In genomic region chr22:36731916-36732315, GRCh38 we compare ENCODE assay signal across 34 cellular contexts. TPM values are rescaled to one million over a fixed set of nuclear protein-coding genes. Genes with fewer than 3 reads are reported as not detected.
DNase-seq lines count a peak whose midpoint lies in the region; ATAC-seq and TF ChIP-seq lines count a peak whose summit lies in the region.
"Had no signal": no experiment of that assay in that cellular context is flagged by ENCODE, and none has a peak within 500 bp of the region (broad histone marks: within the 10 kb centered on the region; RNA-seq: fewer than 3 reads in every experiment).

No MANE protein-coding gene starts in this region.

- DNase-seq in natural killer cell treated with Interleukin-12 subunit alpha and Interleukin-12 subunit beta and Interleukin-15 and Interleukin-18, amount 100 ng/mL, for 72 hours (ENCODE audit: low spot score) = peak; percentile 25
- DNase-seq in natural killer cell (no peak), ecto neural progenitor cell (ENCODE audit: low spot score) (peak; percentile 29), posterior vena cava (ENCODE audit: low spot score) (peak; percentile 73), SW480 (ENCODE audit: low spot score) (no peak), GM23338 (ENCODE audit: low spot score) (no peak)
- DNase-seq: Caco-2; CD4-positive, alpha-beta T cell; DMS 273 treated with DMSO at 0.1 percent for 48 hours; DMS79; EL; GDM1; KBM-7; NCI-H1048; NCI-H1417; NCI-H1694; NCI-H2029 treated with DMSO at 0.1 percent for 48 hours; NCI-H446 treated with DMSO at 0.1 percent for 48 hours; NCI-H526; NCI-H82; NK-92 treated with Interleukin-12 subunit alpha and Interleukin-12 subunit beta, amount 100 ng/mL, for 24 hours; PC-3; SHP77 had no signal

- no peak for ATAC-seq in natural killer cell treated with Interleukin-12 subunit alpha and Interleukin-12 subunit beta and Interleukin-15 and Interleukin-18, amount 100 ng/mL, for 72 hours
- no peak for ATAC-seq in natural killer cell
- ATAC-seq in HG03571 (IDR thresholded peaks at IDR 0.05; ENCODE audit: unreplicated experiment) = no peak
- no peak for ATAC-seq in GM23338
- no peak for ATAC-seq in SK-N-SH treated with all-trans-retinoic acid at 6 μM for 48 hours
- ATAC-seq: GM12878, HCT116, PC-3 had no signal

- H3K4me2 ChIP-seq in GM23338 = no peak overlapping the region
- H3K4me2 ChIP-seq: BLaER1 treated with 17β-estradiol and CSF1 and Interleukin-3, amounts not matched to agents 10 nM and 100 nM had no signal

- TF ChIP-seq CTCF in natural killer cell (IDR thresholded peaks at IDR 0.05) (no peak), GM23338 (conservative IDR thresholded peaks at IDR 0.05; ENCODE audit: low read depth in 2 of 2) (no peak)

- H3K36me3 Mint-ChIP-seq in natural killer cell treated with Interleukin-12 subunit alpha and Interleukin-12 subunit beta and Interleukin-15 and Interleukin-18, amount 100 ng/mL, for 72 hours = no peaks in the 10 kb centered on the region
- no peaks in the 10 kb centered on the region for H3K36me3 Mint-ChIP-seq in natural killer cell
- H3K36me3 Mint-ChIP-seq in GM23338 (ENCODE audit: low read depth) = no peaks in the 10 kb centered on the region; the same call in 2 of the 3 replicates

- no peaks in the 10 kb centered on the region for H3K36me3 ChIP-seq in GM23338 (ENCODE audit: insufficient read depth)
- H3K36me3 ChIP-seq: BLaER1 treated with 17β-estradiol and CSF1 and Interleukin-3, amounts not matched to agents 10 nM and 100 nM had no signal

- no peak overlapping the region for H3K4me3 Mint-ChIP-seq in natural killer cell treated with Interleukin-12 subunit alpha and Interleukin-12 subunit beta and Interleukin-15 and Interleukin-18, amount 100 ng/mL, for 72 hours
- no peak overlapping the region for H3K4me3 Mint-ChIP-seq in natural killer cell
- no peak overlapping the region for H3K4me3 Mint-ChIP-seq in GM23338
- H3K4me3 Mint-ChIP-seq: CD4-positive, alpha-beta T cell had no signal

- H3K9me2 ChIP-seq in GM23338 (ENCODE audit: insufficient read depth) = no peaks in the 10 kb centered on the region

- no peaks in the 10 kb centered on the region for H3F3A ChIP-seq in GM23338 (replicated peaks; ENCODE audit: low read depth)

- H2AFZ ChIP-seq in GM23338 = no peak overlapping the region

- H3K27ac Mint-ChIP-seq in natural killer cell treated with Interleukin-12 subunit alpha and Interleukin-12 subunit beta and Interleukin-15 and Interleukin-18, amount 100 ng/mL, for 72 hours = no peak overlapping the region
- no peak overlapping the region for H3K27ac Mint-ChIP-seq in natural killer cell
- H3K27ac Mint-ChIP-seq in GM23338 = no peak overlapping the region
- H3K27ac Mint-ChIP-seq: CD4-positive, alpha-beta T cell had no signal

- H3K27me3 Mint-ChIP-seq in natural killer cell treated with Interleukin-12 subunit alpha and Interleukin-12 subunit beta and Interleukin-15 and Interleukin-18, amount 100 ng/mL, for 72 hours = peaks cover 25 to 31% of the 10 kb centered on the region in 2 donors
- peaks cover 27 to 38% of the 10 kb centered on the region in 2 donors for H3K27me3 Mint-ChIP-seq in natural killer cell (ENCODE audit: low read depth in 2 of 2)
- H3K27me3 Mint-ChIP-seq in GM23338 (ENCODE audit: insufficient read depth, low read depth, poor library complexity) = peaks cover 20% of the 10 kb centered on the region

- H3K4me3 ChIP-seq in GM23338 = no peak overlapping the region
- H3K4me3 ChIP-seq: BLaER1 treated with 17β-estradiol and CSF1 and Interleukin-3, amounts not matched to agents 10 nM and 100 nM; GM12878 had no signal

- intact Hi-C loops in natural killer cell (cut with micrococcal nuclease) = no loop called here
- intact Hi-C loops in posterior vena cava (cut with DNase I) = loop anchor here in 1 of 2 donors (1.0 kb wide), 1 partner anchor 44 kb away; the partner anchor contains the start of gene IFT27

- no peaks in the 10 kb centered on the region for H3K79me2 ChIP-seq in GM23338 (replicated peaks; ENCODE audit: insufficient read depth)

- no peaks in the 10 kb centered on the region for H4K20me1 ChIP-seq in GM23338 (replicated peaks; ENCODE audit: insufficient read depth)

- H3K4me1 ChIP-seq in GM23338 (ENCODE audit: insufficient read depth) = no peaks in the 10 kb centered on the region
- H3K4me1 ChIP-seq: Caco-2 had no signal

- no peaks in the 10 kb centered on the region for H3K4me1 Mint-ChIP-seq in natural killer cell treated with Interleukin-12 subunit alpha and Interleukin-12 subunit beta and Interleukin-15 and Interleukin-18, amount 100 ng/mL, for 72 hours (ENCODE audit: low read depth in 2 of 2)
- H3K4me1 Mint-ChIP-seq in natural killer cell (no peaks in the 10 kb centered on the region), GM23338 (peaks cover 6% of the 10 kb centered on the region; the same call in 2 of the 3 replicates)

- H3K27me3 ChIP-seq in GM23338 (ENCODE audit: insufficient read depth) = no peaks in the 10 kb centered on the region
- H3K27me3 ChIP-seq: BLaER1 treated with 17β-estradiol and CSF1 and Interleukin-3, amounts not matched to agents 10 nM and 100 nM had no signal

- H3K9me3 Mint-ChIP-seq in natural killer cell treated with Interleukin-12 subunit alpha and Interleukin-12 subunit beta and Interleukin-15 and Interleukin-18, amount 100 ng/mL, for 72 hours = no peaks in the 10 kb centered on the region
- H3K9me3 Mint-ChIP-seq in natural killer cell (no peaks in the 10 kb centered on the region), GM23338 (peaks cover 2% of the 10 kb centered on the region; the same call in 1 of the 3 replicates)
- H3K9me3 Mint-ChIP-seq: CD4-positive, alpha-beta T cell had no signal

- no peak overlapping the region for H3K27ac ChIP-seq in GM23338 (ENCODE audit: low read depth)
- H3K27ac ChIP-seq: BLaER1 treated with 17β-estradiol and CSF1 and Interleukin-3, amounts not matched to agents 10 nM and 100 nM had no signal

TF ChIP-seq in GM23338, 12 proteins besides CTCF, POLR2A, EP300 and RAD21 (continues in another document):
- TF ChIP-seq EZH2 (IDR thresholded peaks at IDR 0.05; ENCODE audit: low read depth, unreplicated experiment) = no peak
- no peak for TF ChIP-seq ETS1 (IDR thresholded peaks at IDR 0.05)
- no peak for TF ChIP-seq EZH2phosphoT487 (IDR thresholded peaks at IDR 0.05; ENCODE audit: unreplicated experiment)
- no peak for TF ChIP-seq NANOG (IDR thresholded peaks at IDR 0.05; ENCODE audit: borderline replicate concordance)
- TF ChIP-seq POLR2AphosphoS5 (IDR thresholded peaks at IDR 0.05; ENCODE audit: low read depth) = no peak
- no peak for TF ChIP-seq ZNF331 (CRISPR knock-in tag; IDR thresholded peaks at IDR 0.05; ENCODE audit: low read depth)

TF ChIP-seq in SK-N-SH treated with all-trans-retinoic acid at 6 μM for 48 hours, 23 proteins besides CTCF, POLR2A, EP300 and RAD21:
- TF ChIP-seq ISL1 (CRISPR knock-in tag; IDR thresholded peaks at IDR 0.05) = no peak

RNA-seq across cellular contexts. Expression of gene CACNG2, which starts 28.4 kb away (rescaled TPM):
- total RNA-seq in natural killer cell treated with Interleukin-12 subunit alpha and Interleukin-12 subunit beta and Interleukin-15 and Interleukin-18, amount 100 ng/mL, for 72 hours = not detected
- total RNA-seq in natural killer cell = not detected
- total RNA-seq in posterior vena cava = not detected
- not detected in 2 replicates for total RNA-seq in GM23338 (2014; rRNA removed; shearing (Covaris generic))
- polyA plus RNA-seq in GM23338 (2016; fragmentation: Nextera tagmentation; extraction: Ambion mirVana) = not detected in 2 replicates
- total RNA-seq: Caco-2; CD4-positive, alpha-beta T cell; GM12878; H1; LHCN-M2; MCF 10A; PC-3; RPMI7951; SK-MEL-5 had no signal
- polyA plus RNA-seq: AG04450, GM12878, H1 had no signal

RNA-seq across cellular contexts. Expression of gene IFT27, which starts 44.0 kb away (rescaled TPM):
- 10 to 100 TPM; 23.3 to 37.8 TPM for total RNA-seq in natural killer cell treated with Interleukin-12 subunit alpha and Interleukin-12 subunit beta and Interleukin-15 and Interleukin-18, amount 100 ng/mL, for 72 hours
- total RNA-seq in natural killer cell (10 to 100 TPM; 16.5 to 30.1 (median 27.1) TPM), posterior vena cava (10 to 100 TPM; 12.3 to 18.6 TPM)
- 20.3 and 28.5 TPM in 2 replicates for total RNA-seq in GM23338 (2014; rRNA removed; shearing (Covaris generic))
- 63.5 and 67.7 TPM in 2 replicates for polyA plus RNA-seq in GM23338 (2016; fragmentation: Nextera tagmentation; extraction: Ambion mirVana)

Comparison
In these comparisons a context has a peak if more than half of its experiments do, and no peak if none do; other contexts are left out.
1. DNase-seq: peak in natural killer cell treated with Interleukin-12 subunit alpha and Interleukin-12 subunit beta and Interleukin-15 and Interleukin-18, amount 100 ng/mL, for 72 hours (single experiment), ecto neural progenitor cell (single experiment) and posterior vena cava (single experiment); none in natural killer cell (single experiment), SW480 (single experiment) and GM23338 (single experiment).